9 cellular contexts compared by ENCODE assay signal in the genomic region with DNA sequence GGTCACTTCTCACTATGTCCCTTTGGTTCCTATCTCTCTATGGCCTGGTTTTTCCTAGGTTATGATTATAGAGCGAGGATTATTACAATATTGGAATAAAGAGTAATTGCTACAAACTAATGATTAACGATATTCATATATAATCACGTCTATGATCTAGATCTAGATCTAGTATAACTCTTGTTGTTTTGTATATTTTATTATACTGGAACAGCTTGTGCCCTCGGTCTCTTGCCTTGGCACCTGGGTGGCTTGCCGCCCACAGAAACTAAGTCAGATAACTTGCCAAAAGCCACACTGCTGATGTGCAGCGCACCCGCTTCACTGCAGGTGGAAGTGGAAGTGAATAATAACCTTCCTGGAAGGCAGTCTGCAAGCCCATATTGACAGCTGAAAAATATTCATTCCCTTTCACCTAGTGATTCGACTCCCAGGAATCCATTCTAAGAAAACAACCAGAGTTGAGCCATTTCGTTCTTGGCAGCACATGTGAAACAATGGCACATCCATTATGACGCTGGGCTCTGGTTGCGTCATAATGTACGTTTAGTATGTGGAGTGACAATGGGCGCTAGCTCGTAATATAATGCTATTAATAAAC. TPM values are rescaled to one million over a fixed set of nuclear protein-coding genes. Genes with fewer than 3 reads are reported as not detected.
DNase-seq lines count a peak whose midpoint lies in the region; ATAC-seq and TF ChIP-seq lines count a peak whose summit lies in the region.
"Had no signal": no experiment of that assay in that cellular context is flagged by ENCODE, and none has a peak within 500 bp of the region (broad histone marks: within the 10 kb centered on the region; RNA-seq: fewer than 3 reads in every experiment).

No MANE protein-coding gene starts in this region.

- no peaks in the 10 kb centered on the region for H3K36me3 ChIP-seq in DOHH2 (ENCODE audit: control insufficient read depth, low read length)
- H3K36me3 ChIP-seq in heart right ventricle = no peaks in the 10 kb centered on the region
- no peaks in the 10 kb centered on the region for H3K36me3 ChIP-seq in rectal smooth muscle tissue (ENCODE audit: control insufficient read depth, insufficient read depth, low read length)

- H3K9ac ChIP-seq in rectal smooth muscle tissue (ENCODE audit: low read length) = no peak overlapping the region

- no peaks in the 10 kb centered on the region for H3K9me2 ChIP-seq in DOHH2 (replicated peaks; ENCODE audit: control insufficient read depth, low read length)

- H3K4me1 ChIP-seq in DOHH2 (ENCODE audit: control insufficient read depth, low read length) (peaks cover 18% of the 10 kb centered on the region), heart right ventricle (peaks cover 6 to 28% (median 21%) of the 10 kb centered on the region in 9 donors), rectal smooth muscle tissue (ENCODE audit: control insufficient read depth, insufficient read depth, low read length) (peaks cover 9% of the 10 kb centered on the region)

- no peaks in the 10 kb centered on the region for H3K79me2 ChIP-seq in DOHH2 (ENCODE audit: control insufficient read depth, low read length)

- peak overlapping the region; percentile 62 for H3K4me2 ChIP-seq in DOHH2 (ENCODE audit: low read length)

- peaks cover 3% of the 10 kb centered on the region for H3K27me3 Mint-ChIP-seq in activated T-helper 17 cell treated with anti-CD3 and anti-CD28 coated beads, Interleukin-2, amount 50 U/mL, for 72 hours

- H3K4me3 Mint-ChIP-seq in activated T-helper 17 cell treated with anti-CD3 and anti-CD28 coated beads, Interleukin-2, amount 50 U/mL, for 72 hours = peak overlapping the region; percentile 93

- TF ChIP-seq CTCF in DOHH2 (IDR thresholded peaks at IDR 0.05; ENCODE audit: low read depth, low read length, poor library complexity, severe bottlenecking) (peak; percentile 39), heart right ventricle (IDR thresholded peaks at IDR 0.05) (peak in 3 of 9 donors; percentile 3 to 21 (median 4))

- H3K27ac ChIP-seq in DOHH2 (ENCODE audit: low read depth, low read length) (no peak overlapping the region), heart right ventricle (peak overlapping the region in 9 of 10 donors; percentile 74 to 87 (median 85)), rectal smooth muscle tissue (ENCODE audit: low read depth, low read length) (peak overlapping the region; percentile 89)
- H3K27ac ChIP-seq: SK-N-MC had no signal

- DNase-seq in NCI-H1105 (lab: John Stamatoyannopoulos, UW) = peak; percentile 39
- DNase-seq in heart right ventricle = no peak

- H3K27me3 ChIP-seq in DOHH2 (ENCODE audit: control insufficient read depth, low read length) (peaks cover 18% of the 10 kb centered on the region), heart right ventricle (peaks cover 0 to 12% (median 0%) of the 10 kb centered on the region in 7 donors), rectal smooth muscle tissue (ENCODE audit: control insufficient read depth, insufficient read depth, low read length) (no peaks in the 10 kb centered on the region)

- H4K20me1 ChIP-seq in DOHH2 (ENCODE audit: control insufficient read depth, insufficient read depth, low read depth, low read length) = no peaks in the 10 kb centered on the region

- H3K9me3 ChIP-seq in DOHH2 (ENCODE audit: control insufficient read depth, insufficient read depth, low read length) (no peaks in the 10 kb centered on the region), heart right ventricle (no peaks in the 10 kb centered on the region)

- no peaks in the 10 kb centered on the region for H3K36me3 Mint-ChIP-seq in activated T-helper 17 cell treated with anti-CD3 and anti-CD28 coated beads, Interleukin-2, amount 50 U/mL, for 72 hours (ENCODE audit: low read depth)

- H3K9me3 Mint-ChIP-seq in activated T-helper 17 cell treated with anti-CD3 and anti-CD28 coated beads, Interleukin-2, amount 50 U/mL, for 72 hours = no peaks in the 10 kb centered on the region

- intact Hi-C loops in heart right ventricle (cut with DNase I) = no loop called here

- peaks cover 14% of the 10 kb centered on the region for H3K4me1 Mint-ChIP-seq in activated T-helper 17 cell treated with anti-CD3 and anti-CD28 coated beads, Interleukin-2, amount 50 U/mL, for 72 hours

- 37 to 43% methylated on average over 14 of the region's 14 CpGs for WGBS in heart right ventricle, 2 donors

- peak overlapping the region; percentile 94 for H3K27ac Mint-ChIP-seq in activated T-helper 17 cell treated with anti-CD3 and anti-CD28 coated beads, Interleukin-2, amount 50 U/mL, for 72 hours

- H3K4me3 ChIP-seq in DOHH2 (ENCODE audit: low read length) (peak overlapping the region; percentile 62), heart right ventricle (peak overlapping the region in 9 of 10 donors; percentile 42 to 76 (median 68)), rectal smooth muscle tissue (ENCODE audit: low read length) (peak overlapping the region; percentile 84)
- H3K4me3 ChIP-seq: SK-N-MC had no signal

- ATAC-seq in activated T-helper 17 cell treated with anti-CD3 and anti-CD28 coated beads, Interleukin-2, amount 50 U/mL, for 72 hours (replicated peaks) = peak; percentile 52
- peak in 1 of 8 donors; percentile 5 for ATAC-seq in heart right ventricle
- no peak for ATAC-seq in GM21423 (IDR thresholded peaks at IDR 0.05; ENCODE audit: unreplicated experiment)
- no peak for ATAC-seq in HG03565 (IDR thresholded peaks at IDR 0.05; ENCODE audit: unreplicated experiment)
- no peak for ATAC-seq in HG02678 (IDR thresholded peaks at IDR 0.05; ENCODE audit: unreplicated experiment)

- H3F3A ChIP-seq in DOHH2 (ENCODE audit: control insufficient read depth, insufficient read depth) = no peaks in the 10 kb centered on the region

RNA-seq across cellular contexts. Expression of a gene that starts 0.7 kb away (rescaled TPM):
- total RNA-seq in activated T-helper 17 cell treated with anti-CD3 and anti-CD28 coated beads, Interleukin-2, amount 50 U/mL, for 72 hours = under 1 TPM in 1 of 2 donors, not detected in 1; 0.56 TPM
- total RNA-seq in heart right ventricle = 1 to 10 TPM in 1 of 10 donors, under 1 TPM in 8, not detected in 1; 0.14 to 1.3 (median 0.74) TPM
- 1 to 10 TPM in 1 of 2 donors, under 1 TPM in 1; 0.97 to 1.1 TPM for polyA plus RNA-seq in heart right ventricle

RNA-seq across cellular contexts. Expression of a gene that starts 17.0 kb away (rescaled TPM):
- total RNA-seq in activated T-helper 17 cell treated with anti-CD3 and anti-CD28 coated beads, Interleukin-2, amount 50 U/mL, for 72 hours = 10 to 100 TPM; 27.2 to 66.9 TPM
- 10 to 100 TPM; 35.9 to 67.0 (median 45.1) TPM for total RNA-seq in heart right ventricle
- polyA plus RNA-seq in heart right ventricle = 10 to 100 TPM; 17.5 to 34.4 TPM

RNA-seq across cellular contexts. Expression of a gene that starts 42.0 kb away (rescaled TPM):
- not detected for total RNA-seq in activated T-helper 17 cell treated with anti-CD3 and anti-CD28 coated beads, Interleukin-2, amount 50 U/mL, for 72 hours
- total RNA-seq in heart right ventricle = 1 to 10 TPM in 3 of 10 donors, under 1 TPM in 3, not detected in 4; 0.30 to 2.0 (median 0.88) TPM
- 1 to 10 TPM in 1 of 2 donors, under 1 TPM in 1; 0.28 to 6.4 TPM for polyA plus RNA-seq in heart right ventricle
